Comparison of ENCODE assay signal across 8 cellular contexts in genomic region chr1:2229921-2230700, GRCh38. TPM values are rescaled to one million over a fixed set of nuclear protein-coding genes. Genes with fewer than 3 reads are reported as not detected.
DNase-seq lines count a peak whose midpoint lies in the region; ATAC-seq and TF ChIP-seq lines count a peak whose summit lies in the region.

No MANE protein-coding gene starts in this region.

- CTCF ChIA-PET in activated CD8-positive, alpha-beta memory T cell treated with anti-CD3 and anti-CD28 coated beads, Interleukin-2, amount 10 ng/mL, durations not matched to agents 7 days and 5 days (lab: Charles Lee): interaction anchor here (0.9 to 4.0 kb wide), 9 partner anchors 26 to 152 kb away, joined by 3 to 17 read pairs (median 7); partner anchors contain the start of gene FAAP20

- H3K4me3 ChIP-seq in retinal pigment epithelial cell (ENCODE audit: low read length): peak overlapping the region; percentile 80

- peak overlapping the region; percentile 89 for H3K27ac Mint-ChIP-seq in activated CD8-positive, alpha-beta memory T cell treated with anti-CD3 and anti-CD28 coated beads, Interleukin-2, amount 10 ng/mL, durations not matched to agents 7 days and 5 days
- peak overlapping the region; percentile 89 for H3K27ac Mint-ChIP-seq in activated naive CD8-positive, alpha-beta T cell

- peaks cover 13% of the 10 kb centered on the region for H3K36me3 Mint-ChIP-seq in activated CD8-positive, alpha-beta memory T cell treated with anti-CD3 and anti-CD28 coated beads, Interleukin-2, amount 10 ng/mL, durations not matched to agents 7 days and 5 days
- H3K36me3 Mint-ChIP-seq in activated naive CD8-positive, alpha-beta T cell: no peaks in the 10 kb centered on the region

- H3K4me3 Mint-ChIP-seq in activated CD8-positive, alpha-beta memory T cell treated with anti-CD3 and anti-CD28 coated beads, Interleukin-2, amount 10 ng/mL, durations not matched to agents 7 days and 5 days: peak overlapping the region; percentile 90
- H3K4me3 Mint-ChIP-seq in activated naive CD8-positive, alpha-beta T cell: peak overlapping the region; percentile 95

- DNase-seq in activated CD8-positive, alpha-beta memory T cell treated with anti-CD3 and anti-CD28 coated beads, Interleukin-2, amount 10 ng/mL, durations not matched to agents 7 days and 5 days: no peak
- no peak for DNase-seq in activated CD8-positive, alpha-beta memory T cell treated with anti-CD3 and anti-CD28 coated beads, Interleukin-2, amount 50 U/mL, for 4 hours
- peak; percentile 69 for DNase-seq in left ventricle myocardium superior
- DNase-seq in retinal pigment epithelial cell (ENCODE audit: low read depth): no peak
- no peak for DNase-seq in middle frontal gyrus (ENCODE audit: extremely low spot score, low spot score)

- peaks cover 4% of the 10 kb centered on the region for H3K27me3 Mint-ChIP-seq in activated CD8-positive, alpha-beta memory T cell treated with anti-CD3 and anti-CD28 coated beads, Interleukin-2, amount 10 ng/mL, durations not matched to agents 7 days and 5 days
- no peaks in the 10 kb centered on the region for H3K27me3 Mint-ChIP-seq in activated naive CD8-positive, alpha-beta T cell

- no peak for TF ChIP-seq CTCF in retinal pigment epithelial cell (conservative IDR thresholded peaks at IDR 0.05; ENCODE audit: low read depth, low read length)

- intact Hi-C loops in left ventricle myocardium superior (cut with micrococcal nuclease): no loop called here

- no peaks in the 10 kb centered on the region for H3K9me3 Mint-ChIP-seq in activated CD8-positive, alpha-beta memory T cell treated with anti-CD3 and anti-CD28 coated beads, Interleukin-2, amount 10 ng/mL, durations not matched to agents 7 days and 5 days (ENCODE audit: low read depth)
- H3K9me3 Mint-ChIP-seq in activated naive CD8-positive, alpha-beta T cell (ENCODE audit: low read depth): no peaks in the 10 kb centered on the region

- no peak for ATAC-seq in activated CD8-positive, alpha-beta memory T cell treated with anti-CD3 and anti-CD28 coated beads, Interleukin-2, amount 10 ng/mL, durations not matched to agents 7 days and 5 days
- ATAC-seq in left ventricle myocardium superior (peak; percentile 0), GM21576 (IDR thresholded peaks at IDR 0.05; ENCODE audit: unreplicated experiment) (no peak), HG02571 (IDR thresholded peaks at IDR 0.05; ENCODE audit: unreplicated experiment) (no peak)

- H3K4me1 Mint-ChIP-seq in activated CD8-positive, alpha-beta memory T cell treated with anti-CD3 and anti-CD28 coated beads, Interleukin-2, amount 10 ng/mL, durations not matched to agents 7 days and 5 days: peaks cover 43% of the 10 kb centered on the region
- H3K4me1 Mint-ChIP-seq in activated naive CD8-positive, alpha-beta T cell (ENCODE audit: low read depth): peaks cover 40% of the 10 kb centered on the region

RNA-seq across cellular contexts. Expression of gene SKI, which starts 2.0 kb away (rescaled TPM):
- total RNA-seq in activated CD8-positive, alpha-beta memory T cell treated with anti-CD3 and anti-CD28 coated beads, Interleukin-2, amount 10 ng/mL, durations not matched to agents 7 days and 5 days: 10 to 100 TPM; 35.0 to 42.9 TPM
- 35.3 TPM for total RNA-seq in left ventricle myocardium superior

RNA-seq across cellular contexts. Expression of gene FAAP20, which starts 35.5 kb away (rescaled TPM):
- total RNA-seq in activated CD8-positive, alpha-beta memory T cell treated with anti-CD3 and anti-CD28 coated beads, Interleukin-2, amount 10 ng/mL, durations not matched to agents 7 days and 5 days: 10 to 100 TPM; 52.5 to 55.7 TPM
- total RNA-seq in left ventricle myocardium superior: 38.4 TPM
